15 cellular contexts compared by ENCODE assay signal in the genomic region with DNA sequence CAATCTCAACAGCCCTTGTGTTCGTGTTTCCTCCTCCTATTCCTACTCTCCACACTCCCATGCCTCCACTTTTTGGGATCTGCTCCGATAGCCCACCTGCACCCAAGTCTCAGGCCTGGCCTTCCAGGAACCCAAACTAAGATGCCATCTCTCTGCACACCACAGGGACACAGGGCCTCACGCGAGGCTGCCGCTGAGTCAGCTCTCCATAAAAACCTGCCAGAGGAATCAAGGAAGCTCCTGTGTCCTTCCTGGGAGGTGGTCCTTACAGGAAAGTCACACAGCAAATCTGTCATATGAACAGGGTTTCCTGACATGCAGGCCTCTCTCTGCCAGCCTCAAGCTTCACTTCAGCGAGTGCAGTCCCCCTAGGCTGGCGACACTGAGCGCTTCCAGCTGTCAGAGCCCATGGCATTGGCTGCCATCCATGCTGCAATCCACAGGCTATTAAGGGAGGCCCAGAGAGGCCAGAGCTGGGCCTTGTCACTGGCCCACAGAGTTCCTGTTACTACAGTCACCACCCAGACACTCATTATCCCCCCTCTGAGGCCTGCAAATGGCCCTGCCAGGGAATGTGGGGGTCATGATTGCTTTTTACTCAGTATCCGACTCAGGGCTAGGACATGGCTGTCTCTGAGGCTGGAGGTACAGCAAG.
DNase-seq lines count a peak whose midpoint lies in the region; ATAC-seq and TF ChIP-seq lines count a peak whose summit lies in the region.
"Had no signal": no experiment of that assay in that cellular context is flagged by ENCODE, and none has a peak within 500 bp of the region (broad histone marks: within the 10 kb centered on the region; RNA-seq: fewer than 3 reads in every experiment).

No MANE protein-coding gene starts in this region.

- H3K79me2 ChIP-seq in osteoblast (ENCODE audit: insufficient read depth, low read length), result no peaks in the 10 kb centered on the region

- H3K4me1 Mint-ChIP-seq in activated CD8-positive, alpha-beta memory T cell treated with anti-CD3 and anti-CD28 coated beads, Interleukin-2, amount 10 ng/mL, durations not matched to agents 7 days and 5 days, result no peaks in the 10 kb centered on the region

- no peaks in the 10 kb centered on the region for H3K36me3 Mint-ChIP-seq in activated CD8-positive, alpha-beta memory T cell treated with anti-CD3 and anti-CD28 coated beads, Interleukin-2, amount 10 ng/mL, durations not matched to agents 7 days and 5 days

- TF ChIP-seq CTCF in fibroblast of the aortic adventitia (IDR thresholded peaks at IDR 0.05; ENCODE audit: insufficient read depth, low read length) (no peak), osteoblast (IDR thresholded peaks at IDR 0.05; ENCODE audit: extremely low read depth, low read depth, low read length) (no peak)

- no peaks in the 10 kb centered on the region for H3K27me3 ChIP-seq in BLaER1 treated with 17β-estradiol and CSF1 and Interleukin-3, amounts not matched to agents 10 nM and 100 nM
- peaks cover 3% of the 10 kb centered on the region for H3K27me3 ChIP-seq in osteoblast (ENCODE audit: insufficient read depth, low read length)

- no peak for ATAC-seq in activated CD8-positive, alpha-beta memory T cell treated with anti-CD3 and anti-CD28 coated beads, Interleukin-2, amount 10 ng/mL, durations not matched to agents 7 days and 5 days
- ATAC-seq in HG02588 (IDR thresholded peaks at IDR 0.05; ENCODE audit: unreplicated experiment), result no peak
- ATAC-seq: GM12878; left lobe of liver; naive thymus-derived CD4-positive, alpha-beta T cell had no signal

- H3K4me1 ChIP-seq in BLaER1 treated with 17β-estradiol and CSF1 and Interleukin-3, amounts not matched to agents 10 nM and 100 nM, result peaks cover 19 to 66% (median 41%) of the 10 kb centered on the region in 10 experiments
- peaks cover 9% of the 10 kb centered on the region for H3K4me1 ChIP-seq in osteoblast (ENCODE audit: insufficient read depth, low read length)

- peak; percentile 4 for DNase-seq in NCI-H1092 treated with DMSO at 0.1 percent for 48 hours (lab: John Stamatoyannopoulos, UW)
- peak; percentile 4 for DNase-seq in fibroblast of the aortic adventitia (ENCODE audit: low read depth)
- peak; percentile 91 for DNase-seq in osteoblast (ENCODE audit: insufficient read length, low spot score, missing footprints)
- DNase-seq in NCI-H2107 treated with DMSO at 0.1 percent for 48 hours (lab: John Stamatoyannopoulos, UW; ENCODE audit: unreplicated experiment), result no peak
- no peak for DNase-seq in activated CD8-positive, alpha-beta memory T cell treated with anti-CD3 and anti-CD28 coated beads, Interleukin-2, amount 10 ng/mL, durations not matched to agents 7 days and 5 days
- DNase-seq in Kasumi-1 (lab: John Stamatoyannopoulos, UW), result no peak
- DNase-seq: activated effector memory CD4-positive, alpha-beta T cell treated with anti-CD3 and anti-CD28 coated beads, Interleukin-2, amount 50 U/mL, for 16 hours; H7; naive thymus-derived CD4-positive, alpha-beta T cell; NCI-H526 treated with DMSO at 0.1 percent for 48 hours; WERI-Rb-1 had no signal

- no peak overlapping the region for H3K9ac ChIP-seq in BLaER1 treated with 17β-estradiol and CSF1 and Interleukin-3, amounts not matched to agents 10 nM and 100 nM

- H3K4me2 ChIP-seq in BLaER1 treated with 17β-estradiol and CSF1 and Interleukin-3, amounts not matched to agents 10 nM and 100 nM, result peak overlapping the region in 6 of 11 experiments; percentile 0 to 83 (median 48); a peak in 11 of 22 replicates
- H3K4me2 ChIP-seq in osteoblast (ENCODE audit: insufficient read depth, low read length), result no peak overlapping the region

- CTCF ChIA-PET in activated CD8-positive, alpha-beta memory T cell treated with anti-CD3 and anti-CD28 coated beads, Interleukin-2, amount 10 ng/mL, durations not matched to agents 7 days and 5 days (lab: Charles Lee), result no interaction called here

- H2AFZ ChIP-seq in osteoblast (ENCODE audit: low read length), result peak overlapping the region; percentile 65

- peaks cover 0 to 4% (median 1%) of the 10 kb centered on the region in 11 experiments; a peak in 6 of 22 replicates for H3K36me3 ChIP-seq in BLaER1 treated with 17β-estradiol and CSF1 and Interleukin-3, amounts not matched to agents 10 nM and 100 nM
- H3K36me3 ChIP-seq in osteoblast (ENCODE audit: insufficient read depth, low read length), result no peaks in the 10 kb centered on the region
- H3K36me3 ChIP-seq: WERI-Rb-1 had no signal

- H3K4me3 ChIP-seq in BLaER1 treated with 17β-estradiol and CSF1 and Interleukin-3, amounts not matched to agents 10 nM and 100 nM, result no peak overlapping the region
- H3K4me3 ChIP-seq in fibroblast of the aortic adventitia (ENCODE audit: low read depth, low read length) (no peak overlapping the region), osteoblast (ENCODE audit: insufficient read depth, low read length) (no peak overlapping the region)
- H3K4me3 ChIP-seq: GM12878 had no signal

- H3K4me3 Mint-ChIP-seq in activated CD8-positive, alpha-beta memory T cell treated with anti-CD3 and anti-CD28 coated beads, Interleukin-2, amount 10 ng/mL, durations not matched to agents 7 days and 5 days, result no peak overlapping the region
- H3K4me3 Mint-ChIP-seq: naive thymus-derived CD4-positive, alpha-beta T cell had no signal

- H3K9me3 ChIP-seq in BLaER1 treated with 17β-estradiol and CSF1 and Interleukin-3, amounts not matched to agents 10 nM and 100 nM (replicated peaks in 1 of 11), result peaks cover 10 to 17% (median 15%) of the 10 kb centered on the region in 11 experiments
- H3K9me3 ChIP-seq in osteoblast (ENCODE audit: low read depth, low read length), result peaks cover 5% of the 10 kb centered on the region

- no peaks in the 10 kb centered on the region for H4K20me1 ChIP-seq in BLaER1 treated with 17β-estradiol and CSF1 and Interleukin-3, amounts not matched to agents 10 nM and 100 nM
- no peaks in the 10 kb centered on the region for H4K20me1 ChIP-seq in osteoblast (ENCODE audit: insufficient read depth, low read length)

- no peaks in the 10 kb centered on the region for H3K27me3 Mint-ChIP-seq in activated CD8-positive, alpha-beta memory T cell treated with anti-CD3 and anti-CD28 coated beads, Interleukin-2, amount 10 ng/mL, durations not matched to agents 7 days and 5 days

- peak overlapping the region in 1 of 11 experiments; percentile 22; a peak in 2 of 22 replicates for H3K27ac ChIP-seq in BLaER1 treated with 17β-estradiol and CSF1 and Interleukin-3, amounts not matched to agents 10 nM and 100 nM
- H3K27ac ChIP-seq in osteoblast (ENCODE audit: low read depth, low read length), result no peak overlapping the region
- H3K27ac ChIP-seq: WERI-Rb-1 had no signal

- no peak overlapping the region for H3K27ac Mint-ChIP-seq in activated CD8-positive, alpha-beta memory T cell treated with anti-CD3 and anti-CD28 coated beads, Interleukin-2, amount 10 ng/mL, durations not matched to agents 7 days and 5 days
- H3K27ac Mint-ChIP-seq: naive thymus-derived CD4-positive, alpha-beta T cell had no signal

- H3K9me3 Mint-ChIP-seq in activated CD8-positive, alpha-beta memory T cell treated with anti-CD3 and anti-CD28 coated beads, Interleukin-2, amount 10 ng/mL, durations not matched to agents 7 days and 5 days (ENCODE audit: low read depth), result peaks cover 2% of the 10 kb centered on the region

Comparison
In these comparisons a context has a peak if more than half of its experiments do, and no peak if none do; other contexts are left out.
1. DNase-seq: peak in NCI-H1092 treated with DMSO at 0.1 percent for 48 hours (single experiment), fibroblast of the aortic adventitia (single experiment) and osteoblast (single experiment); none in NCI-H2107 treated with DMSO at 0.1 percent for 48 hours (single experiment), activated CD8-positive, alpha-beta memory T cell treated with anti-CD3 and anti-CD28 coated beads, Interleukin-2, amount 10 ng/mL, durations not matched to agents 7 days and 5 days (single experiment) and Kasumi-1 (0 of 2).